In genomic region chrX:40734956-40735317, GRCh38 we compare ENCODE assay signal across 8 cellular contexts. TPM values are rescaled to one million over a fixed set of nuclear protein-coding genes. Genes with fewer than 3 reads are reported as not detected.
DNase-seq lines count a peak whose midpoint lies in the region; ATAC-seq and TF ChIP-seq lines count a peak whose summit lies in the region.

No MANE protein-coding gene starts in this region.

- H3K27me3 ChIP-seq in BJ (ENCODE audit: control insufficient read depth, insufficient read depth, low read length) (no peaks in the 10 kb centered on the region), mucosa of stomach (ENCODE audit: control insufficient read depth, insufficient read depth, low read length) (no peaks in the 10 kb centered on the region), thymus (ENCODE audit: control insufficient read depth, insufficient read depth) (no peaks in the 10 kb centered on the region)

- H3K4me1 ChIP-seq in mucosa of stomach (ENCODE audit: control insufficient read depth, insufficient read depth, low read length), result peaks cover 9% of the 10 kb centered on the region
- peaks cover 5% of the 10 kb centered on the region for H3K4me1 ChIP-seq in thymus (ENCODE audit: control insufficient read depth, insufficient read depth, low read length)

- H3K36me3 ChIP-seq in BJ (ENCODE audit: control insufficient read depth, insufficient read depth, low read length) (no peaks in the 10 kb centered on the region), mucosa of stomach (ENCODE audit: control insufficient read depth, insufficient read depth, low read length) (no peaks in the 10 kb centered on the region), thymus (ENCODE audit: control insufficient read depth, insufficient read depth) (no peaks in the 10 kb centered on the region)

- H3K4me3 ChIP-seq in BJ (ENCODE audit: low read depth, low read length), result peak overlapping the region; percentile 73
- peak overlapping the region; percentile 55 for H3K4me3 ChIP-seq in HFF-Myc (replicated peaks; ENCODE audit: low read depth, low read length)
- H3K4me3 ChIP-seq in mucosa of stomach (ENCODE audit: low read length), result peak overlapping the region; percentile 41
- H3K4me3 ChIP-seq in thymus (ENCODE audit: low read length), result peak overlapping the region; percentile 78

- ATAC-seq in GM21367 (IDR thresholded peaks at IDR 0.05; ENCODE audit: unreplicated experiment) (no peak), GM18909 (IDR thresholded peaks at IDR 0.05; ENCODE audit: poor library complexity, unreplicated experiment) (no peak)

- peak overlapping the region; percentile 82 for H3K9ac ChIP-seq in mucosa of stomach (ENCODE audit: low read length)

- under 1% methylated on average over 20 of the region's 20 CpGs for WGBS in thymus

- DNase-seq in BJ (ENCODE audit: low read depth) (no peak), HFF-Myc (ENCODE audit: extremely low read depth, low read depth) (no peak), T-helper 1 cell (peak in 3 of 5 donors; percentile 18 to 25 (median 20))
- DNase-seq in effector CD8-positive, alpha-beta T cell (lab: John Stamatoyannopoulos, UW), result peak; percentile 11

- CTCF ChIA-PET in BJ (lab: Yijun Ruan, JAX), result no interaction called here

- H3K9me3 ChIP-seq in mucosa of stomach (ENCODE audit: control insufficient read depth, low read length), result no peaks in the 10 kb centered on the region
- no peaks in the 10 kb centered on the region for H3K9me3 ChIP-seq in thymus (ENCODE audit: control insufficient read depth)

- POLR2A ChIA-PET in BJ (lab: Charles Lee), result no interaction called here

- TF ChIP-seq CTCF in BJ (IDR thresholded peaks at IDR 0.05; ENCODE audit: insufficient read depth, low read depth, low read length) (no peak), HFF-Myc (IDR thresholded peaks at IDR 0.05; ENCODE audit: low read depth, low read length, missing control alignments) (no peak)

- peak overlapping the region; percentile 98 for H3K27ac ChIP-seq in thymus (ENCODE audit: low read depth)

RNA-seq across cellular contexts. Expression of gene MED14, which starts 0.4 kb away (rescaled TPM):
- 25.9 and 37.0 TPM in 2 replicates for polyA plus RNA-seq in BJ (2011; rRNA removed)
- 29.6 and 34.4 TPM in 2 replicates for polyA minus RNA-seq in BJ (2011; rRNA and poly(A)+ RNA removed)
- polyA plus RNA-seq in thymus, result 22.4 TPM

Comparison
In these comparisons a context has a peak if more than half of its experiments do, and no peak if none do; other contexts are left out.
1. DNase-seq: peak in T-helper 1 cell (3 of 5) and effector CD8-positive, alpha-beta T cell (single experiment); none in BJ (single experiment) and HFF-Myc (single experiment).
2. Peak in every context shown above with its lines, with median percentiles within 50 percentile points of each other: H3K4me3 ChIP-seq.